ENCODE assay signal across 8 cellular contexts in genomic region chr10:48606530-48607355, GRCh38. TPM values are rescaled to one million over a fixed set of nuclear protein-coding genes. Genes with fewer than 3 reads are reported as not detected.
DNase-seq lines count a peak whose midpoint lies in the region; ATAC-seq and TF ChIP-seq lines count a peak whose summit lies in the region.
"Had no signal": no experiment of that assay in that cellular context is flagged by ENCODE, and none has a peak within 500 bp of the region (broad histone marks: within the 10 kb centered on the region; RNA-seq: fewer than 3 reads in every experiment).

No MANE protein-coding gene starts in this region.

- TF ChIP-seq CTCF in adrenal gland (IDR thresholded peaks at IDR 0.05) (no peak), testis (IDR thresholded peaks at IDR 0.05) (no peak)

- H3K4me3 ChIP-seq in adrenal gland (no peak overlapping the region), right cardiac atrium (ENCODE audit: low read length) (no peak overlapping the region), testis (no peak overlapping the region)

- ATAC-seq in right cardiac atrium (peak; percentile 28 to 66), HG03039 (IDR thresholded peaks at IDR 0.05; ENCODE audit: unreplicated experiment) (no peak)

- WGBS in adrenal gland, 4 donors: 62 to 67% (median 67%) methylated on average over 8 of the region's 8 CpGs
- 61% methylated on average over 8 of the region's 8 CpGs for WGBS in right cardiac atrium
- WGBS in testis, 2 donors: 86% methylated on average over 7 to 8 of the region's 8 CpGs

- no peaks in the 10 kb centered on the region for H3K9me3 ChIP-seq in adrenal gland (replicated peaks in 1 of 3)
- no peaks in the 10 kb centered on the region for H3K9me3 ChIP-seq in right cardiac atrium (ENCODE audit: control insufficient read depth, low read length)
- no peaks in the 10 kb centered on the region for H3K9me3 ChIP-seq in testis

- peaks cover 4 to 6% of the 10 kb centered on the region in 2 donors for H3K4me1 ChIP-seq in adrenal gland (replicated peaks in 1 of 2)
- peaks cover 4% of the 10 kb centered on the region for H3K4me1 ChIP-seq in right cardiac atrium (ENCODE audit: control insufficient read depth, insufficient read depth, low read length)
- no peaks in the 10 kb centered on the region for H3K4me1 ChIP-seq in testis

- intact Hi-C loops in adrenal gland (cut with DNase I): no loop called here
- intact Hi-C loops in right cardiac atrium (cut with DNase I): no loop called here
- intact Hi-C loops in testis (cut with DNase I; ENCODE audit: low total_unique reads): no loop called here

- peak overlapping the region in 1 of 5 donors; percentile 63 for H3K27ac ChIP-seq in adrenal gland
- no peak overlapping the region for H3K27ac ChIP-seq in right cardiac atrium (ENCODE audit: low read length)
- no peak overlapping the region for H3K27ac ChIP-seq in testis

- H3K36me3 ChIP-seq in adrenal gland (replicated peaks in 1 of 2) (no peaks in the 10 kb centered on the region), testis (ENCODE audit: low read depth, missing control alignments) (no peaks in the 10 kb centered on the region)

- TF ChIP-seq POLR2A in adrenal gland (IDR thresholded peaks at IDR 0.05): no peak
- no peak for TF ChIP-seq POLR2A in testis (IDR thresholded peaks at IDR 0.05)

- DNase-seq in HT1080 (ENCODE audit: low read depth): peak; percentile 99
- peak; percentile 17 to 60 (median 33) for DNase-seq in adrenal gland
- DNase-seq in right cardiac atrium: peak in 1 of 3 donors; percentile 33
- DNase-seq in testis: peak; percentile 30
- no peak for DNase-seq in NCI-H524 (lab: John Stamatoyannopoulos, UW)
- no peak for DNase-seq in activated CD4-positive, CD25-positive, alpha-beta regulatory T cell (lab: John Stamatoyannopoulos, UW)
- DNase-seq: NCI-H526 treated with DMSO at 0.1 percent for 48 hours had no signal

- H3K27me3 ChIP-seq in adrenal gland: no peaks in the 10 kb centered on the region
- no peaks in the 10 kb centered on the region for H3K27me3 ChIP-seq in right cardiac atrium (ENCODE audit: control insufficient read depth, insufficient read depth)
- no peaks in the 10 kb centered on the region for H3K27me3 ChIP-seq in testis

RNA-seq across cellular contexts. Expression of gene ARHGAP22, which starts 1.9 kb away (rescaled TPM):
- 68.7 and 70.8 TPM in 2 replicates for total RNA-seq in HT1080 (2014; rRNA removed; shearing (Covaris generic))
- polyA plus RNA-seq in HT1080 (2015; cell fraction: cytosol; rRNA removed): 80.9 and 98.9 TPM in 2 replicates
- polyA plus RNA-seq in HT1080 (2015; cell fraction: nucleus; rRNA removed): 102 and 117 TPM in 2 replicates
- total RNA-seq in adrenal gland (1 to 10 TPM in 7 of 8 donors, under 1 TPM in 1; 0.91 to 8.0 (median 4.9) TPM), right cardiac atrium (1 to 10 TPM; 3.1 to 6.5 (median 5.6) TPM), testis (10 to 100 TPM in 1 of 2 donors, 1 to 10 TPM in 1; 6.2 to 11.9 TPM)
- polyA plus RNA-seq in adrenal gland (10 to 100 TPM in 1 of 3 donors, 1 to 10 TPM in 2; 1.1 to 11.6 (median 4.6) TPM), right cardiac atrium (1.4 TPM), testis (ENCODE audit: insufficient read depth, low read depth, low replicate concordance) (8.8 TPM)

Comparison
In these comparisons a context has a peak if more than half of its experiments do, and no peak if none do; other contexts are left out.
1. DNase-seq: peak in HT1080 (single experiment), adrenal gland (7 of 7) and testis (single experiment); none in NCI-H524 (0 of 2) and activated CD4-positive, CD25-positive, alpha-beta regulatory T cell (0 of 4).